ENCODE assay signal across 8 cellular contexts in genomic region chr17:52170963-52171572, GRCh38. TPM values are rescaled to one million over a fixed set of nuclear protein-coding genes. Genes with fewer than 3 reads are reported as not detected.
A peak's percentile ranks its signal among the peaks of the same experiment; 100 is the strongest.
DNase-seq lines count a peak whose midpoint lies in the region; TF ChIP-seq lines count a peak whose summit lies in the region.

No MANE protein-coding gene starts in this region.

- CTCF ChIA-PET in CD8-positive, alpha-beta memory T cell (lab: Charles Lee): no interaction called here

- no peaks in the 10 kb centered on the region for H3K9me3 ChIP-seq in CD8-positive, alpha-beta memory T cell (ENCODE audit: low read length)

- peak; percentile 1 for DNase-seq in EH (ENCODE audit: low read depth)
- peak; percentile 17 for DNase-seq in SW480 (ENCODE audit: low spot score)
- peak; percentile 35 for DNase-seq in medulla oblongata (ENCODE audit: extremely low spot score)
- DNase-seq in CD8-positive, alpha-beta memory T cell: no peak
- no peak for DNase-seq in MV-4-11 (lab: John Stamatoyannopoulos, UW)
- DNase-seq in stimulated activated CD8-positive, alpha-beta memory T cell treated with anti-CD3 and anti-CD28 coated beads, Interleukin-4, amount 100 ng/mL, for 48 hours: no peak
- DNase-seq in activated gamma-delta T cell treated with Interleukin-2 at 50 U/mL for 16 hours: no peak

- TF ChIP-seq EP300 in Ishikawa (IDR thresholded peaks at IDR 0.05; ENCODE audit: borderline replicate concordance): no peak

- POLR2A ChIA-PET in CD8-positive, alpha-beta memory T cell (lab: Charles Lee): no interaction called here

- no peaks in the 10 kb centered on the region for H3K27me3 Mint-ChIP-seq in CD8-positive, alpha-beta memory T cell

- peak; percentile 26; the same call in 1 of the 2 replicates for TF ChIP-seq RAD21 in Ishikawa (IDR thresholded peaks at IDR 0.05; ENCODE audit: low read depth)

- no peaks in the 10 kb centered on the region for H3K4me1 ChIP-seq in CD8-positive, alpha-beta memory T cell (ENCODE audit: insufficient read depth, low read length)

- no peak overlapping the region for H3K27ac Mint-ChIP-seq in CD8-positive, alpha-beta memory T cell

- H3K36me3 Mint-ChIP-seq in CD8-positive, alpha-beta memory T cell: no peaks in the 10 kb centered on the region

- no peaks in the 10 kb centered on the region for H3K4me1 Mint-ChIP-seq in CD8-positive, alpha-beta memory T cell

- no peaks in the 10 kb centered on the region for H3K27me3 ChIP-seq in CD8-positive, alpha-beta memory T cell (ENCODE audit: insufficient read depth, low read length, poor library complexity, severe bottlenecking)

- H3K27ac ChIP-seq in CD8-positive, alpha-beta memory T cell (ENCODE audit: low read depth, low read length): no peak overlapping the region

- H3K36me3 ChIP-seq in CD8-positive, alpha-beta memory T cell (ENCODE audit: insufficient read depth, low read length): no peaks in the 10 kb centered on the region

- H3K4me3 ChIP-seq in CD8-positive, alpha-beta memory T cell (ENCODE audit: low read length): no peak overlapping the region

- H3K4me3 Mint-ChIP-seq in CD8-positive, alpha-beta memory T cell: no peak overlapping the region

- H3K9me3 Mint-ChIP-seq in CD8-positive, alpha-beta memory T cell: peaks cover 0 to 5% (median 2%) of the 10 kb centered on the region in 5 donors

TF ChIP-seq in Ishikawa, 13 proteins besides CTCF, POLR2A, EP300 and RAD21:
- TF ChIP-seq REST (IDR thresholded peaks at IDR 0.05; ENCODE audit: low read depth) (no peak), MAX (IDR thresholded peaks at IDR 0.05) (no peak), ZBTB7A (IDR thresholded peaks at IDR 0.05; ENCODE audit: low read depth) (no peak), EGR1 (IDR thresholded peaks at IDR 0.05) (no peak), CREB1 (IDR thresholded peaks at IDR 0.05; ENCODE audit: low read depth) (no peak), CEBPB (IDR thresholded peaks at IDR 0.05) (no peak), NFIC (IDR thresholded peaks at IDR 0.05) (no peak), YY1 (IDR thresholded peaks at IDR 0.05; ENCODE audit: low read depth) (no peak), TEAD4 (IDR thresholded peaks at IDR 0.05) (no peak), TAF1 (IDR thresholded peaks at IDR 0.05; ENCODE audit: low read depth) (no peak), FOXM1 (IDR thresholded peaks at IDR 0.05; ENCODE audit: borderline replicate concordance, low read depth) (no peak), TCF12 (IDR thresholded peaks at IDR 0.05; ENCODE audit: low read depth) (no peak), USF1 (IDR thresholded peaks at IDR 0.05) (no peak)

RNA-seq across cellular contexts. Expression of gene CA10, which starts 12.6 kb away (rescaled TPM):
- total RNA-seq in CD8-positive, alpha-beta memory T cell: under 1 TPM in 1 of 2 experiments, not detected in 1; 0.18 TPM
- not detected for polyA plus RNA-seq in CD8-positive, alpha-beta memory T cell

Comparison
In these comparisons a context has a peak if more than half of its experiments do, and no peak if none do; other contexts are left out.
1. DNase-seq: peak in EH (single experiment), SW480 (single experiment) and medulla oblongata (single experiment); none in CD8-positive, alpha-beta memory T cell (0 of 5), MV-4-11 (single experiment), stimulated activated CD8-positive, alpha-beta memory T cell treated with anti-CD3 and anti-CD28 coated beads, Interleukin-4, amount 100 ng/mL, for 48 hours (single experiment) and activated gamma-delta T cell treated with Interleukin-2 at 50 U/mL for 16 hours (single experiment).